13 cellular contexts compared by ENCODE assay signal in the genomic region with DNA sequence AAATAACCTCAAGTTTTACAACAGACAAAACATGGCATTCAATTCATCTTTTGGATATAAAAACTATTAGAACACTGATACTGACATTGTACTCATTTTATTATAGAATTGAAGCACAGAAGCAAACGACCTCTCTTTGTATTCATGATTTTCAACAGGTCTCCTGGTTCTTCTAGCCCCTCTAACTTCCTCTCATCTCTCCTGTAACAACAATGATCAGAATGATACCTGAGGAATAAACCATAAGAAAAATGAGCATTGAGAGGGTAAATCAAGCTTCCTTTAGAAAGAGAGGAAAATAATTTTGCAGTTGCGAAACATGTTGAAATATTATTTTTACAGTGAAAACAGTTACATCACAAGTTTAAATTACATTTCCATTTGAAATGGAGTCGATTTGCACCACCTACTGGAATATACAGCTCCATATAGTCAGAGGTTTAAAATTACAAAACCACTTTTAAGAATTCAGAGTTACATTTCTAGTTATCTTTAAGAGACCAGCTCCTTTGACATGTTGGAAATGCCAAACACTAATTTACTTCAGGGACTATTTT. TPM values are rescaled to one million over a fixed set of nuclear protein-coding genes. Genes with fewer than 3 reads are reported as not detected.
DNase-seq lines count a peak whose midpoint lies in the region; ATAC-seq, FAIRE-seq and TF ChIP-seq lines count a peak whose summit lies in the region.
"Had no signal": no experiment of that assay in that cellular context is flagged by ENCODE, and none has a peak within 500 bp of the region (broad histone marks: within the 10 kb centered on the region; RNA-seq: fewer than 3 reads in every experiment).

No MANE protein-coding gene starts in this region.

- TF ChIP-seq RAD21 in A549 (conservative IDR thresholded peaks at IDR 0.05 in 1 of 2, IDR thresholded peaks at IDR 0.05 in 1 of 2), result peak; percentile 57 to 61

- peaks cover 6 to 9% of the 10 kb centered on the region in 2 donors for H3K27me3 Mint-ChIP-seq in natural killer cell (ENCODE audit: low read depth in 2 of 2)

- H3K27ac ChIP-seq in A549, result no peak overlapping the region
- H3K27ac ChIP-seq in RWPE2 (ENCODE audit: poor library complexity, severe bottlenecking), result no peak overlapping the region
- no peak overlapping the region for H3K27ac ChIP-seq in aorta (ENCODE audit: low read depth in 1 of 2, low read length in 2 of 2)

- no peaks in the 10 kb centered on the region for H3K27me3 ChIP-seq in RWPE2 (ENCODE audit: insufficient read depth, poor library complexity, severe bottlenecking)
- no peaks in the 10 kb centered on the region for H3K27me3 ChIP-seq in aorta (ENCODE audit: control insufficient read depth in 1 of 2, insufficient read depth in 2 of 2, low read length in 1 of 2)

- POLR2A ChIA-PET in A549 (lab: Yijun Ruan, JAX), result no interaction called here

- no peaks in the 10 kb centered on the region for H3K9me3 Mint-ChIP-seq in natural killer cell

- H3K36me3 ChIP-seq in RWPE2 (ENCODE audit: low read depth), result no peaks in the 10 kb centered on the region
- no peaks in the 10 kb centered on the region for H3K36me3 ChIP-seq in aorta (ENCODE audit: control insufficient read depth in 1 of 2, insufficient read depth in 2 of 2, low read length in 1 of 2)

- peak in 1 of 2 experiments; percentile 27 for DNase-seq in A549 (ENCODE audit: low read depth in 1 of 2, low spot score in 1 of 2)
- DNase-seq in ELR (ENCODE audit: low read depth), result peak; percentile 38
- DNase-seq in RWPE2 (ENCODE audit: low spot score), result no peak
- DNase-seq in fibroblast of mammary gland (ENCODE audit: low read depth), result peak; percentile 20
- no peak for DNase-seq in globus pallidus (ENCODE audit: low spot score)
- no peak for DNase-seq in natural killer cell
- DNase-seq in aorta, result no peak
- DNase-seq: activated CD4-positive, alpha-beta T cell treated with anti-CD3 and anti-CD28 coated beads for 1 hour; cerebellar nuclear complex; NCI-H524 treated with DMSO at 0.1 percent for 48 hours had no signal

- peaks cover 0 to 5% of the 10 kb centered on the region in 2 donors for H3K4me1 Mint-ChIP-seq in natural killer cell

- TF ChIP-seq POLR2A in A549 (IDR thresholded peaks at IDR 0.05; ENCODE audit: low read length), result no peak

- CTCF ChIA-PET in A549 (lab: Yijun Ruan, JAX), result interaction anchor here (0.7 to 2.1 kb wide), 7 partner anchors 11 to 653 kb away, joined by 3 to 5 read pairs (median 4); no protein-coding TSS in a partner anchor

- no peak overlapping the region for H3K4me3 Mint-ChIP-seq in natural killer cell
- H3K4me3 Mint-ChIP-seq: CD14-positive monocyte had no signal

- ATAC-seq in A549, result no peak
- no peak for ATAC-seq in RWPE2 (ENCODE audit: low read depth)
- ATAC-seq in GM21390 (IDR thresholded peaks at IDR 0.05; ENCODE audit: unreplicated experiment), result no peak
- ATAC-seq in natural killer cell, result no peak
- ATAC-seq in aorta (ENCODE audit: low FRiP score), result no peak

- FAIRE-seq in A549 (lab: Jason Lieb, UNC), result no peak

- H3K36me3 Mint-ChIP-seq in natural killer cell, result no peaks in the 10 kb centered on the region
- H3K36me3 Mint-ChIP-seq: CD14-positive monocyte had no signal

- no peak overlapping the region for H3K4me2 ChIP-seq in A549

- WGBS in A549 (ENCODE audit: missing lambda C conversion rate), result 35% methylated on average over 3 of the region's 3 CpGs
- WGBS in aorta, 2 donors, result 26 to 33% methylated on average over 3 of the region's 3 CpGs

- H3K4me3 ChIP-seq in A549 (no peak overlapping the region), RWPE2 (ENCODE audit: severe bottlenecking) (no peak overlapping the region), fibroblast of mammary gland (ENCODE audit: control insufficient read depth, low read depth, low read length) (no peak overlapping the region), aorta (ENCODE audit: low read length in 2 of 2) (no peak overlapping the region)

- peak; percentile 43 for TF ChIP-seq CTCF in A549 (IDR thresholded peaks at IDR 0.05)
- peak; percentile 44 for TF ChIP-seq CTCF in RWPE2 (IDR thresholded peaks at IDR 0.05; ENCODE audit: poor library complexity, severe bottlenecking)
- TF ChIP-seq CTCF in fibroblast of mammary gland (conservative IDR thresholded peaks at IDR 0.05; ENCODE audit: control insufficient read depth, insufficient read depth, low read depth, low read length), result peak; percentile 17
- TF ChIP-seq CTCF in natural killer cell (IDR thresholded peaks at IDR 0.05), result no peak

- intact Hi-C loops in natural killer cell (cut with micrococcal nuclease), result no loop called here
- intact Hi-C loops in aorta (cut with DNase I), result no loop called here

- peaks cover 4% of the 10 kb centered on the region for H3K4me1 ChIP-seq in A549
- no peaks in the 10 kb centered on the region for H3K4me1 ChIP-seq in RWPE2 (ENCODE audit: insufficient read depth, poor library complexity, severe bottlenecking)
- no peaks in the 10 kb centered on the region for H3K4me1 ChIP-seq in aorta (ENCODE audit: control insufficient read depth in 1 of 2, insufficient read depth in 2 of 2, low read length in 2 of 2)

- H3K27ac Mint-ChIP-seq in natural killer cell, result no peak overlapping the region

- H3K9me3 ChIP-seq in A549, result no peaks in the 10 kb centered on the region
- no peaks in the 10 kb centered on the region for H3K9me3 ChIP-seq in RWPE2 (ENCODE audit: severe bottlenecking)
- no peaks in the 10 kb centered on the region for H3K9me3 ChIP-seq in aorta (ENCODE audit: control insufficient read depth, low read length)

- TF ChIP-seq EP300 in A549 (IDR thresholded peaks at IDR 0.05), result no peak

TF ChIP-seq in A549, 52 proteins besides CTCF, POLR2A, EP300 and RAD21:
- TF ChIP-seq CEBPB (IDR thresholded peaks at IDR 0.05) (peak; percentile 68; a peak in 2 of 4 replicates), EHF (CRISPR knock-in tag; IDR thresholded peaks at IDR 0.05) (no peak), SMC3 (IDR thresholded peaks at IDR 0.05) (peak; percentile 38; the same call in 1 of the 3 replicates)

RNA-seq across cellular contexts. Expression of a gene that starts 17.5 kb away (rescaled TPM):
- polyA plus RNA-seq in A549 (2011; rRNA removed) (not detected in 2 replicates), A549 (2017; fragmentation: RNase III; extraction: RNeasy Plus Mini Kit Qiagen cat#74134 plus additional on column Dnase treatment) (not detected in 3 replicates), aorta (not detected)
- polyA plus RNA-seq in A549 (2012; cell fraction: cytosol; rRNA removed), result not detected in 2 replicates
- polyA plus RNA-seq in A549 (2012; cell fraction: nucleus; rRNA removed), result not detected in 2 replicates
- not detected in 2 replicates for polyA minus RNA-seq in A549 (2011; rRNA and poly(A)+ RNA removed)
- total RNA-seq in natural killer cell (not detected), aorta (not detected)
- total RNA-seq: urinary bladder had no signal
- polyA plus RNA-seq: CD14-positive monocyte, urinary bladder had no signal

RNA-seq across cellular contexts. Expression of a gene that starts 19.1 kb away (rescaled TPM):
- polyA plus RNA-seq in A549 (2011; rRNA removed) (31.1 and 37.9 TPM in 2 replicates), A549 (2017; fragmentation: RNase III; extraction: RNeasy Plus Mini Kit Qiagen cat#74134 plus additional on column Dnase treatment) (19.7 to 21.1 TPM (median 20.0 TPM) in 3 replicates), aorta (10 to 100 TPM in 1 of 2 donors, 1 to 10 TPM in 1; 7.5 to 23.6 TPM)
- polyA plus RNA-seq in A549 (2012; cell fraction: cytosol; rRNA removed), result 10.0 and 10.2 TPM in 2 replicates
- polyA plus RNA-seq in A549 (2012; cell fraction: nucleus; rRNA removed), result 16.4 and 21.5 TPM in 2 replicates
- 19.4 and 27.6 TPM in 2 replicates for polyA minus RNA-seq in A549 (2011; rRNA and poly(A)+ RNA removed)
- total RNA-seq in natural killer cell (10 to 100 TPM; 40.6 to 66.2 (median 57.5) TPM), aorta (10 to 100 TPM; 22.3 to 27.8 TPM)

Comparison
In these comparisons a context has a peak if more than half of its experiments do, and no peak if none do; other contexts are left out.
1. DNase-seq: peak in ELR (single experiment) and fibroblast of mammary gland (single experiment); none in RWPE2 (single experiment), globus pallidus (single experiment), natural killer cell (single experiment) and aorta (0 of 2).